19 cellular contexts compared by ENCODE assay signal in genomic region chr4:144318797-144319196, GRCh38.
DNase-seq lines count a peak whose midpoint lies in the region; TF ChIP-seq lines count a peak whose summit lies in the region.
"Had no signal": no experiment of that assay in that cellular context is flagged by ENCODE, and none has a peak within 500 bp of the region (broad histone marks: within the 10 kb centered on the region; RNA-seq: fewer than 3 reads in every experiment).

No MANE protein-coding gene starts in this region.

- H3K4me2 ChIP-seq in OCI-LY3 (ENCODE audit: low read length) = no peak overlapping the region
- H3K4me2 ChIP-seq: PC-9 had no signal

- H4K20me1 ChIP-seq in OCI-LY3 (ENCODE audit: insufficient read depth, low read length) = no peaks in the 10 kb centered on the region

- peaks cover 11% of the 10 kb centered on the region for H3K36me3 ChIP-seq in OCI-LY3 (replicated peaks; ENCODE audit: low read depth, low read length)
- H3K36me3 ChIP-seq in tibial artery = no peaks in the 10 kb centered on the region
- H3K36me3 ChIP-seq: HAP-1, SJSA1 had no signal

- DNase-seq in GM12864 (ENCODE audit: low read depth) = no peak
- no peak for DNase-seq in epithelial cell of esophagus (ENCODE audit: low read depth)
- DNase-seq in tibial artery = no peak
- DNase-seq in dermis blood vessel endothelial cell = no peak
- DNase-seq in GM03348 (ENCODE audit: low spot score) = no peak
- DNase-seq: Calu3; CD4-positive, alpha-beta T cell; DMS79 treated with DMSO at 0.1 percent for 48 hours; KBM-7; NCI-H1092 treated with DMSO at 0.1 percent for 48 hours; NCI-H2081 treated with DMSO at 0.1 percent for 48 hours; NCI-H345; NCI-H69; PC-9 had no signal

- H2AFZ ChIP-seq in OCI-LY3 (ENCODE audit: low read depth, low read length) = no peak overlapping the region
- H2AFZ ChIP-seq: PC-9 had no signal

- H3K4me1 ChIP-seq in OCI-LY3 (ENCODE audit: low read length) = peaks cover 16% of the 10 kb centered on the region
- H3K4me1 ChIP-seq in tibial artery = no peaks in the 10 kb centered on the region
- H3K4me1 ChIP-seq: HAP-1, SJSA1 had no signal

- no peak overlapping the region for H3K27ac ChIP-seq in OCI-LY3 (ENCODE audit: low read length)
- H3K27ac ChIP-seq in tibial artery = no peak overlapping the region
- H3K27ac ChIP-seq: HL-60, PC-9, SJSA1 had no signal

- H3K27me3 ChIP-seq in OCI-LY3 (ENCODE audit: low read depth, low read length) (peaks cover 23% of the 10 kb centered on the region), tibial artery (no peaks in the 10 kb centered on the region)
- H3K27me3 ChIP-seq: SJSA1 had no signal

- H3K79me2 ChIP-seq in OCI-LY3 (ENCODE audit: low read length) = no peaks in the 10 kb centered on the region

- H3K9me3 ChIP-seq in OCI-LY3 (ENCODE audit: insufficient read depth, low read length) = peaks cover 18% of the 10 kb centered on the region; the same call in 1 of the 2 replicates
- H3K9me3 ChIP-seq in tibial artery = peaks cover 0 to 20% (median 13%) of the 10 kb centered on the region in 3 donors
- H3K9me3 ChIP-seq: SJSA1 had no signal

- intact Hi-C loops in tibial artery (cut with DNase I; ENCODE audit: low total_unique reads) = no loop called here

- TF ChIP-seq CTCF in GM12864 (IDR thresholded peaks at IDR 0.05; ENCODE audit: low read depth, low read length, missing control alignments) (peak; percentile 17), GM12874 (IDR thresholded peaks at IDR 0.05; ENCODE audit: insufficient read depth, low read depth, low read length) (peak; percentile 2; the same call in 1 of the 2 replicates), OCI-LY3 (IDR thresholded peaks at IDR 0.05; ENCODE audit: low read depth, low read length) (peak; percentile 4; the same call in 1 of the 2 replicates), epithelial cell of esophagus (IDR thresholded peaks at IDR 0.05; ENCODE audit: insufficient read depth, low read depth, low read length, missing control alignments) (peak; percentile 21), tibial artery (IDR thresholded peaks at IDR 0.05) (no peak)

- no peak overlapping the region for H3K9ac ChIP-seq in OCI-LY3 (ENCODE audit: low read length)

- H3K4me3 ChIP-seq in GM12864 (ENCODE audit: low read depth, low read length) (no peak overlapping the region), OCI-LY3 (ENCODE audit: low read length) (no peak overlapping the region), epithelial cell of esophagus (ENCODE audit: low read length) (no peak overlapping the region), tibial artery (no peak overlapping the region)
- H3K4me3 ChIP-seq: HAP-1, PC-9, SJSA1 had no signal

Comparison
In these comparisons a context has a peak if more than half of its experiments do, and no peak if none do; other contexts are left out.
1. CTCF ChIP-seq: peak in GM12864 (single experiment), GM12874 (single experiment), OCI-LY3 (single experiment) and epithelial cell of esophagus (single experiment); none in tibial artery (0 of 2).